Comparison of ENCODE assay signal across 30 cellular contexts in genomic region chr7:42135728-42136127, GRCh38.
"Had no signal": no experiment of that assay in that cellular context is flagged by ENCODE, and none has a peak within 500 bp of the region (broad histone marks: within the 10 kb centered on the region; RNA-seq: fewer than 3 reads in every experiment).

No MANE protein-coding gene starts in this region.

- H3K9me3 Mint-ChIP-seq: activated B cell treated with CpG ODN at 0.5 μM for 24 hours; activated CD8-positive, alpha-beta T cell treated with anti-CD3 and anti-CD28 coated beads for 36 hours; activated naive CD4-positive, alpha-beta T cell treated with anti-CD3 and anti-CD28 coated beads, Interleukin-2, amount 10 ng/mL, durations not matched to agents 7 days and 5 days; activated naive CD8-positive, alpha-beta T cell treated with anti-CD3 and anti-CD28 coated beads for 36 hours; activated T-cell treated with anti-CD3 and anti-CD28 coated beads, Interleukin-2, amount 50 U/mL, for 72 hours; activated T-helper 2 cell treated with anti-CD3 and anti-CD28 coated beads, Interferon-gamma antibody, Interleukin-2, Interleukin-4, amounts not matched to agents 10 μg/mL and 5 μg/mL and 100 μg/mL, durations not matched to agents 14 hours and 24 hours and 36 hours; T-cell had no signal

- H3K36me3 Mint-ChIP-seq: activated naive CD4-positive, alpha-beta T cell treated with anti-CD3 and anti-CD28 coated beads, Interleukin-2, amount 10 ng/mL, durations not matched to agents 7 days and 5 days; activated naive CD8-positive, alpha-beta T cell treated with anti-CD3 and anti-CD28 coated beads for 36 hours; T-cell had no signal

- FAIRE-seq: TTC549 had no signal

- H3K4me1 ChIP-seq: SJSA1 had no signal

- H3K27me3 ChIP-seq: MG63, SJSA1 had no signal

- H3K4me3 Mint-ChIP-seq: activated B cell treated with CpG ODN at 0.5 μM for 24 hours; activated CD8-positive, alpha-beta T cell treated with anti-CD3 and anti-CD28 coated beads for 36 hours; activated naive CD4-positive, alpha-beta T cell treated with anti-CD3 and anti-CD28 coated beads, Interleukin-2, amount 10 ng/mL, durations not matched to agents 7 days and 5 days; activated naive CD8-positive, alpha-beta T cell treated with anti-CD3 and anti-CD28 coated beads for 36 hours; activated T-cell treated with anti-CD3 and anti-CD28 coated beads, Interleukin-2, amount 50 U/mL, for 72 hours; T-cell had no signal

- H3K36me3 ChIP-seq: MG63, SJSA1 had no signal

- H3K27ac ChIP-seq: RWPE1, SJSA1 had no signal

- H3K4me3 ChIP-seq: MG63, SJSA1 had no signal

- H3K9me3 ChIP-seq: MG63, SJSA1 had no signal

- H3K4me1 Mint-ChIP-seq: activated B cell treated with CpG ODN at 0.5 μM for 24 hours; activated naive CD4-positive, alpha-beta T cell treated with anti-CD3 and anti-CD28 coated beads, Interleukin-2, amount 10 ng/mL, durations not matched to agents 7 days and 5 days; activated naive CD8-positive, alpha-beta T cell treated with anti-CD3 and anti-CD28 coated beads for 36 hours; T-cell had no signal

- H3K27ac Mint-ChIP-seq: activated B cell treated with CpG ODN at 0.5 μM for 24 hours; activated CD8-positive, alpha-beta T cell treated with anti-CD3 and anti-CD28 coated beads for 36 hours; activated naive CD4-positive, alpha-beta T cell treated with anti-CD3 and anti-CD28 coated beads, Interleukin-2, amount 10 ng/mL, durations not matched to agents 7 days and 5 days; activated naive CD8-positive, alpha-beta T cell treated with anti-CD3 and anti-CD28 coated beads for 36 hours; activated T-cell treated with anti-CD3 and anti-CD28 coated beads, Interleukin-2, amount 50 U/mL, for 72 hours; activated T-helper 2 cell treated with anti-CD3 and anti-CD28 coated beads, Interferon-gamma antibody, Interleukin-2, Interleukin-4, amounts not matched to agents 10 μg/mL and 5 μg/mL and 100 μg/mL, durations not matched to agents 14 hours and 24 hours and 36 hours; T-cell had no signal

- DNase-seq: activated B cell treated with CpG ODN at 0.5 μM for 24 hours; activated CD4-positive, alpha-beta T cell treated with anti-CD3 and anti-CD28 coated beads for 1 hour; activated CD4-positive, alpha-beta T cell treated with anti-CD3 and anti-CD28 coated beads, Interleukin-2, amount 50 U/mL, for 1 hour; activated CD8-positive, alpha-beta memory T cell treated with anti-CD3 and anti-CD28 coated beads, Interleukin-2, amount 50 U/mL, for 4 hours; activated CD8-positive, alpha-beta T cell treated with anti-CD3 and anti-CD28 coated beads for 36 hours; activated gamma-delta T cell treated with Interleukin-2 at 50 U/mL for 16 hours; activated naive CD4-positive, alpha-beta T cell treated with anti-CD3 and anti-CD28 coated beads, Interleukin-2, amount 10 ng/mL, durations not matched to agents 7 days and 5 days; activated naive CD8-positive, alpha-beta T cell treated with anti-CD3 and anti-CD28 coated beads for 36 hours; activated T-cell treated with anti-CD3 and anti-CD28 coated beads, Interleukin-2, amount 50 U/mL, for 72 hours; caudate nucleus; MG63; MV-4-11; NCI-H1092 treated with DMSO at 0.1 percent for 48 hours; NCI-H1417 treated with DMSO at 0.1 percent for 48 hours; NCI-H1694; NCI-H2029; NCI-H345; NCI-H510A; NCI-H526 treated with DMSO at 0.1 percent for 48 hours; NCI-H82; NK-92 treated with Interleukin-12 subunit alpha and Interleukin-12 subunit beta, amount 100 ng/mL, for 24 hours; OCI-M1; SHP77; T-cell; T-helper 2 cell; T1000 had no signal
